15 cellular contexts compared by ENCODE assay signal in genomic region chr3:179971280-179971679, GRCh38.
DNase-seq lines count a peak whose midpoint lies in the region; ATAC-seq and TF ChIP-seq lines count a peak whose summit lies in the region.
"Had no signal": no experiment of that assay in that cellular context is flagged by ENCODE, and none has a peak within 500 bp of the region (broad histone marks: within the 10 kb centered on the region; RNA-seq: fewer than 3 reads in every experiment).

No MANE protein-coding gene starts in this region.

- TF ChIP-seq CTCF in retinal pigment epithelial cell (conservative IDR thresholded peaks at IDR 0.05; ENCODE audit: low read depth, low read length) (no peak), osteocyte (IDR thresholded peaks at IDR 0.05) (no peak)

- ATAC-seq in GM21528 (IDR thresholded peaks at IDR 0.05; ENCODE audit: low FRiP score, unreplicated experiment) = no peak
- ATAC-seq: A549 had no signal

- no peak overlapping the region for H3K27ac Mint-ChIP-seq in osteocyte (ENCODE audit: unreplicated experiment)
- H3K27ac Mint-ChIP-seq: mesothelial cell of epicardium, neural progenitor cell had no signal

- no peaks in the 10 kb centered on the region for H3K4me1 Mint-ChIP-seq in osteocyte (ENCODE audit: unreplicated experiment)
- H3K4me1 Mint-ChIP-seq: mesothelial cell of epicardium had no signal

- no peak overlapping the region for H3K4me3 Mint-ChIP-seq in osteocyte (ENCODE audit: unreplicated experiment)
- H3K4me3 Mint-ChIP-seq: mesothelial cell of epicardium, neural progenitor cell had no signal

- no peaks in the 10 kb centered on the region for H3K9me3 Mint-ChIP-seq in osteocyte (ENCODE audit: unreplicated experiment)
- H3K9me3 Mint-ChIP-seq: mesothelial cell of epicardium, neural progenitor cell had no signal

- DNase-seq in NCI-H146 (lab: John Stamatoyannopoulos, UW) = peak; percentile 12
- no peak for DNase-seq in NCI-H146 treated with DMSO at 0.1 percent for 48 hours (lab: John Stamatoyannopoulos, UW; ENCODE audit: unreplicated experiment)
- DNase-seq in NCI-H2171 treated with DMSO at 0.1 percent for 48 hours (lab: John Stamatoyannopoulos, UW) = peak; percentile 82
- peak; percentile 48 for DNase-seq in amniotic epithelial cell (ENCODE audit: low read depth)
- DNase-seq in retinal pigment epithelial cell (ENCODE audit: low read depth) = peak; percentile 91
- DNase-seq in osteocyte (ENCODE audit: extremely low spot score, unreplicated experiment) = no peak
- no peak for DNase-seq in activated CD4-positive, alpha-beta T cell treated with anti-CD3 and anti-CD28 coated beads, Interleukin-2, amount 50 U/mL, for 48 hours
- DNase-seq: Karpas-422; NCI-H446 treated with DMSO at 0.1 percent for 48 hours; stimulated activated CD4-positive, alpha-beta T cell treated with anti-CD3 and anti-CD28 coated beads, Interleukin-2, amount 100 ng/mL, for 48 hours; tibial artery had no signal

- H3K36me3 Mint-ChIP-seq in osteocyte (ENCODE audit: unreplicated experiment) = no peaks in the 10 kb centered on the region
- H3K36me3 Mint-ChIP-seq: mesothelial cell of epicardium, neural progenitor cell had no signal

- no peak overlapping the region for H3K4me3 ChIP-seq in retinal pigment epithelial cell (ENCODE audit: low read length)
- H3K4me3 ChIP-seq: A549, neural progenitor cell, tibial artery had no signal

- H3K27me3 Mint-ChIP-seq in osteocyte (ENCODE audit: unreplicated experiment) = peaks cover 15% of the 10 kb centered on the region

Comparison
In these comparisons a context has a peak if more than half of its experiments do, and no peak if none do; other contexts are left out.
1. DNase-seq: peak in NCI-H146 (single experiment), NCI-H2171 treated with DMSO at 0.1 percent for 48 hours (single experiment), amniotic epithelial cell (single experiment) and retinal pigment epithelial cell (single experiment); none in NCI-H146 treated with DMSO at 0.1 percent for 48 hours (single experiment), osteocyte (single experiment) and activated CD4-positive, alpha-beta T cell treated with anti-CD3 and anti-CD28 coated beads, Interleukin-2, amount 50 U/mL, for 48 hours (0 of 2).